Comparison of ENCODE assay signal across 9 cellular contexts in genomic region chr15:50183112-50183794, GRCh38. TPM values are rescaled to one million over a fixed set of nuclear protein-coding genes. Genes with fewer than 3 reads are reported as not detected.
DNase-seq lines count a peak whose midpoint lies in the region; ATAC-seq and TF ChIP-seq lines count a peak whose summit lies in the region.
"Had no signal": no experiment of that assay in that cellular context is flagged by ENCODE, and none has a peak within 500 bp of the region (broad histone marks: within the 10 kb centered on the region; RNA-seq: fewer than 3 reads in every experiment).

No MANE protein-coding gene starts in this region.

- POLR2A ChIA-PET in activated CD4-positive, alpha-beta T cell treated with anti-CD3 and anti-CD28 coated beads for 36 hours (lab: Charles Lee) = interaction anchor here (0.9 to 1.7 kb wide), 3 partner anchors 66 to 170 kb away, joined by 3 to 6 read pairs (median 5); no protein-coding TSS in a partner anchor

- ATAC-seq in activated CD4-positive, alpha-beta T cell treated with anti-CD3 and anti-CD28 coated beads for 36 hours = peak; percentile 80
- ATAC-seq in stimulated activated memory B cell treated with anti-CD40 and anti-IgM and Interleukin-4, amounts not matched to agents 10 μg/mL and 1 μg/mL and 100 μg/mL, for 72 hours = no peak

- H3K4me3 Mint-ChIP-seq in activated CD4-positive, alpha-beta T cell treated with anti-CD3 and anti-CD28 coated beads for 36 hours = peak overlapping the region; percentile 85
- H3K4me3 Mint-ChIP-seq in stimulated activated memory B cell treated with anti-CD40 and anti-IgM and Interleukin-4, amounts not matched to agents 10 μg/mL and 1 μg/mL and 100 μg/mL, for 72 hours = peak overlapping the region; percentile 91

- peaks cover 24% of the 10 kb centered on the region for H3K27me3 Mint-ChIP-seq in activated CD4-positive, alpha-beta T cell treated with anti-CD3 and anti-CD28 coated beads for 36 hours
- H3K27me3 Mint-ChIP-seq in stimulated activated memory B cell treated with anti-CD40 and anti-IgM and Interleukin-4, amounts not matched to agents 10 μg/mL and 1 μg/mL and 100 μg/mL, for 72 hours = peaks cover 33% of the 10 kb centered on the region

- no peak for TF ChIP-seq POLR2A in erythroblast (IDR thresholded peaks at IDR 0.05; ENCODE audit: low read length)

- no peaks in the 10 kb centered on the region for H3K9me3 Mint-ChIP-seq in activated CD4-positive, alpha-beta T cell treated with anti-CD3 and anti-CD28 coated beads for 36 hours (ENCODE audit: low read depth)
- no peaks in the 10 kb centered on the region for H3K9me3 Mint-ChIP-seq in stimulated activated memory B cell treated with anti-CD40 and anti-IgM and Interleukin-4, amounts not matched to agents 10 μg/mL and 1 μg/mL and 100 μg/mL, for 72 hours

- peaks cover 18% of the 10 kb centered on the region for H3K36me3 Mint-ChIP-seq in activated CD4-positive, alpha-beta T cell treated with anti-CD3 and anti-CD28 coated beads for 36 hours (ENCODE audit: low read depth)
- H3K36me3 Mint-ChIP-seq in stimulated activated memory B cell treated with anti-CD40 and anti-IgM and Interleukin-4, amounts not matched to agents 10 μg/mL and 1 μg/mL and 100 μg/mL, for 72 hours = no peaks in the 10 kb centered on the region

- peaks cover 20% of the 10 kb centered on the region for H3K4me1 Mint-ChIP-seq in activated CD4-positive, alpha-beta T cell treated with anti-CD3 and anti-CD28 coated beads for 36 hours
- peaks cover 15% of the 10 kb centered on the region for H3K4me1 Mint-ChIP-seq in stimulated activated memory B cell treated with anti-CD40 and anti-IgM and Interleukin-4, amounts not matched to agents 10 μg/mL and 1 μg/mL and 100 μg/mL, for 72 hours

- CTCF ChIA-PET in activated CD4-positive, alpha-beta T cell treated with anti-CD3 and anti-CD28 coated beads for 36 hours (lab: Charles Lee) = interaction anchor here (0.7 to 2.6 kb wide), 6 partner anchors 15 to 948 kb away, joined by 3 to 10 read pairs (median 5); no protein-coding TSS in a partner anchor

- peak overlapping the region; percentile 88 for H3K27ac Mint-ChIP-seq in activated CD4-positive, alpha-beta T cell treated with anti-CD3 and anti-CD28 coated beads for 36 hours
- peak overlapping the region; percentile 82 for H3K27ac Mint-ChIP-seq in stimulated activated memory B cell treated with anti-CD40 and anti-IgM and Interleukin-4, amounts not matched to agents 10 μg/mL and 1 μg/mL and 100 μg/mL, for 72 hours

- DNase-seq in activated CD4-positive, alpha-beta T cell treated with anti-CD3 and anti-CD28 coated beads for 36 hours = peak; percentile 61
- no peak for DNase-seq in activated CD4-positive, alpha-beta T cell treated with anti-CD3 and anti-CD28 coated beads, Interleukin-2, amount 50 U/mL, for 1 hour
- DNase-seq in NCI-H69 (lab: John Stamatoyannopoulos, UW) = peak; percentile 28
- DNase-seq in erythroblast (lab: John Stamatoyannopoulos, UW) = peak; percentile 23 to 32
- no peak for DNase-seq in NCI-H2171 treated with DMSO at 0.1 percent for 48 hours (lab: John Stamatoyannopoulos, UW)
- no peak for DNase-seq in DMS79 (lab: John Stamatoyannopoulos, UW)
- DNase-seq in midbrain (lab: John Stamatoyannopoulos, UW) = no peak

- intact Hi-C loops in activated CD4-positive, alpha-beta T cell treated with anti-CD3 and anti-CD28 coated beads for 36 hours (cut with DNase I, micrococcal nuclease) = loop anchor here (1.0 to 10.0 kb wide), 11 partner anchors 46 to 724 kb away; partner anchors contain the start of genes AP4E1 (in 2 of the 2), DTWD1 (in 1 of the 2), FAM227B (in 1 of the 2) and USP8 (in 1 of the 2)

RNA-seq across cellular contexts. Expression of gene SLC27A2, which starts 1.3 kb away (rescaled TPM):
- total RNA-seq in activated CD4-positive, alpha-beta T cell treated with anti-CD3 and anti-CD28 coated beads for 36 hours = 10 to 100 TPM; 20.7 to 22.1 TPM
- total RNA-seq: pulmonary artery endothelial cell had no signal

Comparison
In these comparisons a context has a peak if more than half of its experiments do, and no peak if none do; other contexts are left out.
1. DNase-seq: peak in activated CD4-positive, alpha-beta T cell treated with anti-CD3 and anti-CD28 coated beads for 36 hours (single experiment), NCI-H69 (single experiment) and erythroblast (2 of 2); none in activated CD4-positive, alpha-beta T cell treated with anti-CD3 and anti-CD28 coated beads, Interleukin-2, amount 50 U/mL, for 1 hour (single experiment), NCI-H2171 treated with DMSO at 0.1 percent for 48 hours (single experiment), DMS79 (single experiment) and midbrain (single experiment).